Comparison of ENCODE assay signal across 27 cellular contexts in genomic region chr17:12738624-12739023, GRCh38. TPM values are rescaled to one million over a fixed set of nuclear protein-coding genes. Genes with fewer than 3 reads are reported as not detected.
"Had no signal": no experiment of that assay in that cellular context is flagged by ENCODE, and none has a peak within 500 bp of the region (broad histone marks: within the 10 kb centered on the region; RNA-seq: fewer than 3 reads in every experiment).

No MANE protein-coding gene starts in this region.

- H3K9ac ChIP-seq: SK-N-SH had no signal

- H3K36me3 ChIP-seq: Peyer's patch, SJCRH30 had no signal

- H3K36me3 Mint-ChIP-seq: activated CD8-positive, alpha-beta memory T cell treated with anti-CD3 and anti-CD28 coated beads, Interleukin-2, amount 10 ng/mL, durations not matched to agents 7 days and 5 days; activated naive CD8-positive, alpha-beta T cell; brain had no signal

- H3K9me3 Mint-ChIP-seq: activated T-cell treated with anti-CD3 and anti-CD28 coated beads, Interleukin-2, amount 50 U/mL, for 24 hours; activated T-helper 1 cell treated with anti-CD3 and anti-CD28 coated beads, Interleukin-12 subunit alpha, Interleukin-12 subunit beta, Interleukin-2, Interleukin-4 antibody, amounts not matched to agents 30 ng/mL and 10 ng/mL and 1 ng/mL, durations not matched to agents 14 hours and 24 hours and 36 hours; brain had no signal

- H3K4me3 ChIP-seq: Peyer's patch, SJCRH30 had no signal

- H3K27ac Mint-ChIP-seq: activated CD8-positive, alpha-beta memory T cell treated with anti-CD3 and anti-CD28 coated beads, Interleukin-2, amount 10 ng/mL, durations not matched to agents 7 days and 5 days; activated naive CD8-positive, alpha-beta T cell; activated T-cell treated with anti-CD3 and anti-CD28 coated beads, Interleukin-2, amount 50 U/mL, for 24 hours; activated T-helper 1 cell treated with anti-CD3 and anti-CD28 coated beads, Interleukin-12 subunit alpha, Interleukin-12 subunit beta, Interleukin-2, Interleukin-4 antibody, amounts not matched to agents 30 ng/mL and 10 ng/mL and 1 ng/mL, durations not matched to agents 14 hours and 24 hours and 36 hours; brain had no signal

- ATAC-seq: activated CD4-positive, CD25-positive, alpha-beta regulatory T cell treated with anti-CD3 and anti-CD28 coated beads, Interleukin-2, amount 50 U/mL, for 24 hours; activated CD8-positive, alpha-beta memory T cell treated with anti-CD3 and anti-CD28 coated beads, Interleukin-2, amount 10 ng/mL, durations not matched to agents 7 days and 5 days had no signal

- DNase-seq: activated CD4-positive, alpha-beta T cell treated with anti-CD3 and anti-CD28 coated beads for 48 hours; activated CD4-positive, alpha-beta T cell treated with anti-CD3 and anti-CD28 coated beads, Interleukin-2, amount 50 U/mL, for 48 hours; activated CD8-positive, alpha-beta memory T cell treated with anti-CD3 and anti-CD28 coated beads, Interleukin-2, amount 10 ng/mL, durations not matched to agents 7 days and 5 days; activated effector memory CD4-positive, alpha-beta T cell treated with Interleukin-2 at 50 U/mL for 16 hours; activated naive CD4-positive, alpha-beta T cell; activated T-cell treated with anti-CD3 and anti-CD28 coated beads, Interleukin-2, amount 50 U/mL, for 24 hours; amygdala; cerebellar nuclear complex; Karpas-422; MM.1S; NCI-H1105 treated with DMSO at 0.1 percent for 48 hours; NCI-H1436 treated with DMSO at 0.1 percent for 48 hours; NCI-H187; NCI-H2081; NCI-H446; NCI-H524; Peyer's patch; Right ventricle myocardium superior; SJCRH30; SK-N-SH; T-helper 1 cell had no signal

- H3K27me3 Mint-ChIP-seq: activated CD8-positive, alpha-beta memory T cell treated with anti-CD3 and anti-CD28 coated beads, Interleukin-2, amount 10 ng/mL, durations not matched to agents 7 days and 5 days; activated naive CD8-positive, alpha-beta T cell; activated T-cell treated with anti-CD3 and anti-CD28 coated beads, Interleukin-2, amount 50 U/mL, for 24 hours had no signal

- FAIRE-seq: astrocyte had no signal

- H3K4me3 Mint-ChIP-seq: activated CD8-positive, alpha-beta memory T cell treated with anti-CD3 and anti-CD28 coated beads, Interleukin-2, amount 10 ng/mL, durations not matched to agents 7 days and 5 days; activated naive CD8-positive, alpha-beta T cell; activated T-cell treated with anti-CD3 and anti-CD28 coated beads, Interleukin-2, amount 50 U/mL, for 24 hours; activated T-helper 1 cell treated with anti-CD3 and anti-CD28 coated beads, Interleukin-12 subunit alpha, Interleukin-12 subunit beta, Interleukin-2, Interleukin-4 antibody, amounts not matched to agents 30 ng/mL and 10 ng/mL and 1 ng/mL, durations not matched to agents 14 hours and 24 hours and 36 hours; brain had no signal

- H3K4me1 ChIP-seq: SJCRH30 had no signal

- H3K27ac ChIP-seq: Peyer's patch, RWPE1, SJCRH30 had no signal

- H3K27me3 ChIP-seq: Peyer's patch had no signal

- H3K9me3 ChIP-seq: Peyer's patch, SJCRH30, SK-N-SH had no signal

- H3K4me1 Mint-ChIP-seq: activated CD8-positive, alpha-beta memory T cell treated with anti-CD3 and anti-CD28 coated beads, Interleukin-2, amount 10 ng/mL, durations not matched to agents 7 days and 5 days had no signal

RNA-seq across cellular contexts. Expression of gene ARHGAP44, which starts 50.7 kb away (rescaled TPM):
- total RNA-seq: activated CD8-positive, alpha-beta memory T cell treated with anti-CD3 and anti-CD28 coated beads, Interleukin-2, amount 10 ng/mL, durations not matched to agents 7 days and 5 days; activated T-helper 1 cell treated with anti-CD3 and anti-CD28 coated beads, Interleukin-12 subunit alpha, Interleukin-12 subunit beta, Interleukin-2, Interleukin-4 antibody, amounts not matched to agents 30 ng/mL and 10 ng/mL and 1 ng/mL, durations not matched to agents 14 hours and 24 hours and 36 hours had no signal
